8 cellular contexts compared by ENCODE assay signal in genomic region chr21:33655591-33656221, GRCh38. TPM values are rescaled to one million over a fixed set of nuclear protein-coding genes. Genes with fewer than 3 reads are reported as not detected.
A peak's percentile ranks its signal among the peaks of the same experiment; 100 is the strongest.
DNase-seq lines count a peak whose midpoint lies in the region; ATAC-seq and TF ChIP-seq lines count a peak whose summit lies in the region.

No MANE protein-coding gene starts in this region.

- H3K27me3 Mint-ChIP-seq in immature natural killer cell (ENCODE audit: low read depth in 3 of 3): peaks cover 4 to 6% (median 5%) of the 10 kb centered on the region in 3 donors

- H3K4me1 Mint-ChIP-seq in immature natural killer cell: no peaks in the 10 kb centered on the region

- TF ChIP-seq CTCF in HCT116 (IDR thresholded peaks at IDR 0.05 in 2 of 3, conservative IDR thresholded peaks at IDR 0.05 in 1 of 3; ENCODE audit: borderline replicate concordance in 1 of 3, insufficient read depth in 1 of 3, low read depth in 2 of 3, low read length in 2 of 3) (no peak), fibroblast of the aortic adventitia (IDR thresholded peaks at IDR 0.05; ENCODE audit: insufficient read depth, low read length) (no peak), retinal pigment epithelial cell (conservative IDR thresholded peaks at IDR 0.05; ENCODE audit: low read depth, low read length) (no peak)

- TF ChIP-seq RAD21 in HCT116 (IDR thresholded peaks at IDR 0.05; ENCODE audit: low read depth): no peak

- H3K27ac Mint-ChIP-seq in immature natural killer cell: no peak overlapping the region

- H3K4me3 Mint-ChIP-seq in immature natural killer cell: no peak overlapping the region

- CTCF ChIA-PET in HCT116 (lab: Charles Lee): interaction anchor here (1.0 kb wide), 1 partner anchor 10 kb away, joined by 3 read pairs; no protein-coding TSS in a partner anchor

- no peak overlapping the region for H2AFZ ChIP-seq in HCT116 (ENCODE audit: low read depth, low read length, poor library complexity, severe bottlenecking)

- H3K27ac ChIP-seq in HCT116 (ENCODE audit: low read depth, low read length): peak overlapping the region; percentile 89

- H3K79me2 ChIP-seq in HCT116 (ENCODE audit: insufficient read depth, low read length): peaks cover 78% of the 10 kb centered on the region

- H3K4me1 ChIP-seq in HCT116 (ENCODE audit: control insufficient read depth in 1 of 2, insufficient read depth in 2 of 2, low read length in 2 of 2): peaks cover 35 to 45% of the 10 kb centered on the region in 2 experiments

- TF ChIP-seq POLR2A in HCT116 (IDR thresholded peaks at IDR 0.05; ENCODE audit: borderline replicate concordance, extremely low read depth, insufficient read depth, insufficient read length): no peak

- RAD21 ChIA-PET in HCT116 (lab: Charles Lee; ENCODE audit: low non-redundant PET in 1 of 2, low total read pairs in 2 of 2, uncharacterized antibody in 2 of 2, unreplicated experiment in 2 of 2): no interaction called here

- peak overlapping the region; percentile 41 for H3K9ac ChIP-seq in HCT116 (ENCODE audit: low read length)

- no peaks in the 10 kb centered on the region for H4K20me1 ChIP-seq in HCT116 (ENCODE audit: insufficient read depth)

- no peaks in the 10 kb centered on the region for H3K36me3 ChIP-seq in HCT116 (ENCODE audit: control insufficient read depth in 1 of 2, insufficient read depth in 2 of 2, low read length in 2 of 2)

- H3K4me3 ChIP-seq in HCT116 (replicated peaks in 1 of 2; ENCODE audit: low read depth in 1 of 2, low read length in 2 of 2) (peak overlapping the region in 1 of 2 experiments; percentile 39; a peak in 2 of 4 replicates), fibroblast of the aortic adventitia (ENCODE audit: low read depth, low read length) (no peak overlapping the region), retinal pigment epithelial cell (ENCODE audit: low read length) (no peak overlapping the region)

- H3K9me2 ChIP-seq in HCT116 (ENCODE audit: insufficient read depth): no peaks in the 10 kb centered on the region

- no TSS peak for BruUV-seq in HCT116 (replicated peaks; lab: Mats Ljungman, UMichigan)

- peaks cover 0 to 3% (median 0%) of the 10 kb centered on the region in 3 donors for H3K36me3 Mint-ChIP-seq in immature natural killer cell

- ATAC-seq in HCT116 (peak; percentile 97), HG03097 (IDR thresholded peaks at IDR 0.05; ENCODE audit: low FRiP score, unreplicated experiment) (no peak), GM18868 (IDR thresholded peaks at IDR 0.05; ENCODE audit: unreplicated experiment) (no peak)

- H3K9me3 Mint-ChIP-seq in immature natural killer cell: no peaks in the 10 kb centered on the region

- H3K9me3 ChIP-seq in HCT116 (ENCODE audit: control insufficient read depth in 1 of 2, insufficient read depth in 1 of 2, low read depth in 1 of 2, low read length in 2 of 2): peaks cover 0 to 2% of the 10 kb centered on the region in 2 experiments; a peak in 1 of 4 replicates

- peak overlapping the region; percentile 71 for H3K4me2 ChIP-seq in HCT116 (ENCODE audit: low read length)

- DNase-seq in HCT116 (ENCODE audit: low read depth, low spot score) (peak; percentile 96), SK-MEL-5 (ENCODE audit: low read depth, low spot score) (peak; percentile 4), fibroblast of the aortic adventitia (ENCODE audit: low read depth) (peak; percentile 96), retinal pigment epithelial cell (ENCODE audit: low read depth) (peak; percentile 93), immature natural killer cell (no peak)
- DNase-seq in stimulated activated CD4-positive, alpha-beta T cell treated with anti-CD3 and anti-CD28 coated beads, Interleukin-4, amount 100 ng/mL, for 1 hour: no peak

- POLR2A ChIA-PET in HCT116 (lab: Charles Lee): interaction anchor here (0.8 to 1.5 kb wide), 3 partner anchors 10 to 14 kb away, joined by 3 to 4 read pairs (median 3); partner anchors contain the start of gene ITSN1

- no peaks in the 10 kb centered on the region for H3K27me3 ChIP-seq in HCT116 (ENCODE audit: insufficient read depth, low read length)

- intact Hi-C loops in HCT116 (cut with micrococcal nuclease): loop anchor here (1.0 kb wide), 1 partner anchor 13 kb away; the partner anchor contains the start of gene ITSN1

- in situ Hi-C loops in SK-MEL-5 (cut with HindIII; ENCODE audit: low pct_unique_long_range_greater_than_20kb, low sequenced_read_pairs): no loop called here

TF ChIP-seq in HCT116, 20 proteins besides CTCF, POLR2A, EP300 and RAD21:
- TF ChIP-seq SRF (IDR thresholded peaks at IDR 0.05; ENCODE audit: low read depth) (0 out of 2 replicates have a peak, but pooled peaks have one; percentile 11), FOSL1 (IDR thresholded peaks at IDR 0.05; ENCODE audit: low read depth) (peak; percentile 86), ZNF274 (IDR thresholded peaks at IDR 0.05; ENCODE audit: low read depth, low read length) (no peak), JUND (IDR thresholded peaks at IDR 0.05) (peak; percentile 86), ZBTB33 (IDR thresholded peaks at IDR 0.05; ENCODE audit: extremely low read depth, insufficient replicate concordance, low read length) (no peak), EGR1 (IDR thresholded peaks at IDR 0.05; ENCODE audit: low read depth) (0 out of 2 replicates have a peak, but pooled peaks have one; percentile 9), SIN3A (IDR thresholded peaks at IDR 0.05; ENCODE audit: low read depth) (peak; percentile 67), CEBPB (IDR thresholded peaks at IDR 0.05; ENCODE audit: low read depth) (peak; percentile 59; the same call in 1 of the 2 replicates), CBX3 (IDR thresholded peaks at IDR 0.05; ENCODE audit: low read depth) (peak; percentile 68), YY1 (IDR thresholded peaks at IDR 0.05; ENCODE audit: extremely low read depth, insufficient replicate concordance, low read depth, low read length) (no peak), SP1 (IDR thresholded peaks at IDR 0.05; ENCODE audit: low read depth) (peak; percentile 73)
- TF ChIP-seq, protein P1, sequence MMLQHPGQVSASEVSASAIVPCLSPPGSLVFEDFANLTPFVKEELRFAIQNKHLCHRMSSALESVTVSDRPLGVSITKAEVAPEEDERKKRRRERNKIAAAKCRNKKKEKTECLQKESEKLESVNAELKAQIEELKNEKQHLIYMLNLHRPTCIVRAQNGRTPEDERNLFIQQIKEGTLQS (IDR thresholded peaks at IDR 0.05): peak; percentile 86
- TF ChIP-seq, protein P2, sequence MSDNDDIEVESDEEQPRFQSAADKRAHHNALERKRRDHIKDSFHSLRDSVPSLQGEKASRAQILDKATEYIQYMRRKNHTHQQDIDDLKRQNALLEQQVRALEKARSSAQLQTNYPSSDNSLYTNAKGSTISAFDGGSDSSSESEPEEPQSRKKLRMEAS (IDR thresholded peaks at IDR 0.05): 0 out of 2 replicates have a peak, but pooled peaks have one; percentile 14

RNA-seq across cellular contexts. Expression of gene ITSN1, which starts 13.4 kb away (rescaled TPM):
- total RNA-seq in HCT116 (2021; ENCODE audit: unreplicated experiment): 25.8 TPM
- 17.5 and 22.2 TPM in 2 replicates for polyA plus RNA-seq in HCT116 (2012)
- total RNA-seq in SK-MEL-5 (2014; rRNA removed; shearing (Covaris generic)): 10.9 and 13.4 TPM in 2 replicates
- 11.3 and 27.8 TPM in 2 replicates for polyA plus RNA-seq in SK-MEL-5 (2015; cell fraction: cytosol; rRNA removed)
- polyA plus RNA-seq in SK-MEL-5 (2015; cell fraction: nucleus; rRNA removed): 19.1 and 26.5 TPM in 2 replicates
- total RNA-seq in fibroblast of the aortic adventitia (ENCODE audit: low replicate concordance): 35.0 and 46.5 TPM in 2 replicates
- polyA plus RNA-seq in immature natural killer cell: under 1 TPM in 2 of 3 donors, not detected in 1; 0.50 to 0.57 TPM

RNA-seq across cellular contexts. Expression of gene CRYZL1, which starts 14.2 kb away (rescaled TPM):
- 43.0 TPM for total RNA-seq in HCT116 (2021; ENCODE audit: unreplicated experiment)
- polyA plus RNA-seq in HCT116 (2012): 21.6 and 28.0 TPM in 2 replicates
- 7.7 and 15.2 TPM in 2 replicates for total RNA-seq in SK-MEL-5 (2014; rRNA removed; shearing (Covaris generic))
- polyA plus RNA-seq in SK-MEL-5 (2015; cell fraction: cytosol; rRNA removed): 13.0 and 21.8 TPM in 2 replicates
- 39.6 and 68.8 TPM in 2 replicates for polyA plus RNA-seq in SK-MEL-5 (2015; cell fraction: nucleus; rRNA removed)
- total RNA-seq in fibroblast of the aortic adventitia (ENCODE audit: low replicate concordance): 25.8 and 70.6 TPM in 2 replicates
- polyA plus RNA-seq in immature natural killer cell: 10 to 100 TPM; 28.8 to 50.2 (median 29.6) TPM

Comparison
In these comparisons a context has a peak if more than half of its experiments do, and no peak if none do; other contexts are left out.
1. DNase-seq: peak in HCT116 (single experiment), SK-MEL-5 (single experiment), fibroblast of the aortic adventitia (single experiment) and retinal pigment epithelial cell (single experiment); none in immature natural killer cell (0 of 3) and stimulated activated CD4-positive, alpha-beta T cell treated with anti-CD3 and anti-CD28 coated beads, Interleukin-4, amount 100 ng/mL, for 1 hour (single experiment).